ENCODE assay signal across 22 cellular contexts in genomic region chr1:56317722-56318121, GRCh38.
"Had no signal": no experiment of that assay in that cellular context is flagged by ENCODE, and none has a peak within 500 bp of the region (broad histone marks: within the 10 kb centered on the region; RNA-seq: fewer than 3 reads in every experiment).

No MANE protein-coding gene starts in this region.

- H3K4me3 ChIP-seq: coronary artery, dorsolateral prefrontal cortex, esophagus squamous epithelium, gastrocnemius medialis, heart right ventricle, left lung, lower lobe of right lung, mucosa of descending colon had no signal

- H3K36me3 ChIP-seq: esophagus squamous epithelium, heart right ventricle, left lung, lower lobe of right lung had no signal

- H3K27me3 ChIP-seq: dorsolateral prefrontal cortex, esophagus squamous epithelium, gastrocnemius medialis, heart right ventricle, left lung had no signal

- H3K4me3 Mint-ChIP-seq: mesothelial cell of epicardium had no signal

- H3K4me1 ChIP-seq: left lung, lower lobe of right lung had no signal

- H3K27ac ChIP-seq: coronary artery, dorsolateral prefrontal cortex, epithelial cell of prostate, esophagus squamous epithelium, gastrocnemius medialis, heart right ventricle, left lung, lower lobe of right lung had no signal

- DNase-seq: dermis blood vessel endothelial cell; dorsolateral prefrontal cortex; effector CD4-positive, alpha-beta T cell; effector memory CD4-positive, alpha-beta T cell; erythroblast; esophagus squamous epithelium; foreskin fibroblast; foreskin melanocyte; gastrocnemius medialis; glutamatergic neuron; head of caudate nucleus; heart right ventricle; hippocampal formation; left cardiac atrium; left lung; left ventricle myocardium superior; lower lobe of right lung; mesenchymal stem cell; mucosa of descending colon had no signal

- H3K9me3 ChIP-seq: gastrocnemius medialis, lower lobe of right lung, mucosa of descending colon had no signal

- H3K27ac Mint-ChIP-seq: mesothelial cell of epicardium had no signal
